4 cellular contexts compared by ENCODE assay signal in genomic region chr14:105614987-105615386, GRCh38.
DNase-seq lines count a peak whose midpoint lies in the region; ATAC-seq and TF ChIP-seq lines count a peak whose summit lies in the region.
"Not testable (repeated sequence)": the region's sequence is repeated elsewhere in the genome, so short reads cannot be mapped to it uniquely, and the experiment has no call there.

No MANE protein-coding gene starts in this region.

- not testable (repeated sequence) for H3K27me3 Mint-ChIP-seq in activated CD4-positive, alpha-beta T cell treated with anti-CD3 and anti-CD28 coated beads, Interleukin-2, amount 10 ng/mL, durations not matched to agents 24 days and 14 days

- intact Hi-C loops in activated CD4-positive, alpha-beta T cell treated with anti-CD3 and anti-CD28 coated beads, Interleukin-2, amount 10 ng/mL, durations not matched to agents 24 days and 14 days (cut with micrococcal nuclease); Right ventricle myocardium superior (cut with DNase I): not testable (repeated sequence)

- not testable (repeated sequence) for H3K4me1 Mint-ChIP-seq in activated CD4-positive, alpha-beta T cell treated with anti-CD3 and anti-CD28 coated beads, Interleukin-2, amount 10 ng/mL, durations not matched to agents 24 days and 14 days

- ATAC-seq in Right ventricle myocardium superior (ENCODE audit: poor library complexity), result peak; percentile 29

- not testable (repeated sequence) for H3K9me3 Mint-ChIP-seq in activated CD4-positive, alpha-beta T cell treated with anti-CD3 and anti-CD28 coated beads, Interleukin-2, amount 10 ng/mL, durations not matched to agents 24 days and 14 days

- peak; percentile 11 for DNase-seq in activated CD4-positive, alpha-beta T cell treated with anti-CD3 and anti-CD28 coated beads, Interleukin-2, amount 10 ng/mL, durations not matched to agents 24 days and 14 days
- peak; percentile 25 for DNase-seq in activated effector memory CD4-positive, alpha-beta T cell treated with anti-CD3 and anti-CD28 coated beads, Interleukin-2, amount 50 U/mL, for 16 hours
- DNase-seq in Right ventricle myocardium superior, result not testable (repeated sequence)
- peak; percentile 21 for DNase-seq in right atrium auricular region (ENCODE audit: low spot score)

- H3K27ac Mint-ChIP-seq in activated CD4-positive, alpha-beta T cell treated with anti-CD3 and anti-CD28 coated beads, Interleukin-2, amount 10 ng/mL, durations not matched to agents 24 days and 14 days, result not testable (repeated sequence)

- H3K4me3 Mint-ChIP-seq in activated CD4-positive, alpha-beta T cell treated with anti-CD3 and anti-CD28 coated beads, Interleukin-2, amount 10 ng/mL, durations not matched to agents 24 days and 14 days, result not testable (repeated sequence)

- not testable (repeated sequence) for H3K27ac ChIP-seq in right atrium auricular region

- not testable (repeated sequence) for TF ChIP-seq CTCF in right atrium auricular region (IDR thresholded peaks at IDR 0.05)

- H3K36me3 ChIP-seq in right atrium auricular region, result not testable (repeated sequence)

- H3K4me1 ChIP-seq in right atrium auricular region, result not testable (repeated sequence)

- not testable (repeated sequence) for H3K4me3 ChIP-seq in right atrium auricular region

- not testable (repeated sequence) for H3K9me3 ChIP-seq in right atrium auricular region

- H3K27me3 ChIP-seq in right atrium auricular region, result not testable (repeated sequence)

- H3K36me3 Mint-ChIP-seq in activated CD4-positive, alpha-beta T cell treated with anti-CD3 and anti-CD28 coated beads, Interleukin-2, amount 10 ng/mL, durations not matched to agents 24 days and 14 days (ENCODE audit: low read depth), result not testable (repeated sequence)
